In genomic region chr20:51500311-51500710, GRCh38 we compare ENCODE assay signal across 7 cellular contexts. TPM values are rescaled to one million over a fixed set of nuclear protein-coding genes. Genes with fewer than 3 reads are reported as not detected.
DNase-seq lines count a peak whose midpoint lies in the region; ATAC-seq and TF ChIP-seq lines count a peak whose summit lies in the region.

No MANE protein-coding gene starts in this region.

- ATAC-seq in GM19328 (IDR thresholded peaks at IDR 0.05; ENCODE audit: unreplicated experiment) (peak; percentile 73), HG03064 (IDR thresholded peaks at IDR 0.05; ENCODE audit: low read depth, unreplicated experiment) (peak; percentile 57), left lobe of liver (peak; percentile 21), sciatic nerve (no peak)

- peak; percentile 38 for DNase-seq in T-helper 22 cell (ENCODE audit: low read depth)
- no peak for DNase-seq in left lobe of liver (ENCODE audit: low spot score)
- no peak for DNase-seq in DMS 273 (lab: John Stamatoyannopoulos, UW; ENCODE audit: unreplicated experiment)
- no peak for DNase-seq in foreskin fibroblast
- no peak for DNase-seq in sciatic nerve (ENCODE audit: low spot score)

- H3K4me3 ChIP-seq in foreskin fibroblast (ENCODE audit: low read depth in 1 of 2, low read length in 2 of 2), result no peak overlapping the region

- intact Hi-C loops in sciatic nerve (cut with DNase I), result no loop called here

- no peak for TF ChIP-seq CTCF in foreskin fibroblast (IDR thresholded peaks at IDR 0.05; ENCODE audit: low read depth, low read length)

RNA-seq across cellular contexts. Expression of gene NFATC2, which starts 42.2 kb away (rescaled TPM):
- total RNA-seq in left lobe of liver (4.6 TPM), sciatic nerve (11.0 TPM)
